ENCODE assay signal across 9 cellular contexts in the genomic region with DNA sequence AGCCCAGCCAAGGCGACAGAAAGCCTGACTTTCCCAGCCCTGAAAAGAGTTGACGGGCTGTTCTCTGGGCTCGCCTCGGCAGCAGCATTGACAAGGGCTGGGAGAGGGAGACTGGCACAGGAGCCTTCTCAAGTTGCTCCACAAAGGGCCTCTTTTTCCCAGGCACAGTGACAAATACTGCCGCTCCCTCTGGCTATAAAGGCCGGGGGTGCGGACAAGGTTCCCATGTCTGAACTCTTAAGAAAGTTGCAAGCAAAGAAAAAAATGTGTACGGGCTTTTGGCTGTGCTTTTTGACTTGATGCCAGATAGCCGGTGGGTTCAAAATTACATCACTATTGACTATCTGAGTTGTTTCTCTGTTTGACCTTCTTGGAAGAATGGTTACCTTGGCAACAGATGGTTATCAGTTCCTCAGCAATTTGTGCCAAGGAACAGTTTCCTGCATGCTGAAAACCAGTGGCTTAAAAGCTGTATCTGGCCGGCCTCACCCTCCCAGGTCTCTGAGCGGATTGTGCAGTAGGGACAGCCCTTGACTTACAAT.
DNase-seq lines count a peak whose midpoint lies in the region; ATAC-seq and TF ChIP-seq lines count a peak whose summit lies in the region.
"Had no signal": no experiment of that assay in that cellular context is flagged by ENCODE, and none has a peak within 500 bp of the region (broad histone marks: within the 10 kb centered on the region; RNA-seq: fewer than 3 reads in every experiment).

No MANE protein-coding gene starts in this region.

- CTCF ChIA-PET in naive thymus-derived CD4-positive, alpha-beta T cell (lab: Charles Lee) = no interaction called here

- peaks cover 17% of the 10 kb centered on the region for H3K27me3 ChIP-seq in foreskin keratinocyte
- peaks cover 0 to 5% of the 10 kb centered on the region in 2 donors for H3K27me3 ChIP-seq in naive thymus-derived CD4-positive, alpha-beta T cell (ENCODE audit: control insufficient read depth in 2 of 2, insufficient read depth in 2 of 2, low read length in 2 of 2)

- intact Hi-C loops in naive thymus-derived CD4-positive, alpha-beta T cell (cut with micrococcal nuclease) = no loop called here

- H3K4me3 ChIP-seq in naive thymus-derived CD4-positive, alpha-beta T cell (ENCODE audit: low read length) = no peak overlapping the region

- H3K4me3 Mint-ChIP-seq in naive thymus-derived CD4-positive, alpha-beta T cell = no peak overlapping the region
- H3K4me3 Mint-ChIP-seq: activated naive CD8-positive, alpha-beta T cell had no signal

- DNase-seq in ELF-1 (ENCODE audit: low read depth, low spot score) (peak; percentile 45), SKM-1 (lab: John Stamatoyannopoulos, UW; ENCODE audit: unreplicated experiment) (peak; percentile 38), foreskin keratinocyte (peak; percentile 84 to 90), pulmonary artery endothelial cell (ENCODE audit: low read depth, low spot score) (peak; percentile 94), NCI-H82 (lab: John Stamatoyannopoulos, UW) (no peak), NCI-H2107 (lab: John Stamatoyannopoulos, UW) (no peak)
- no peak for DNase-seq in naive thymus-derived CD4-positive, alpha-beta T cell

- TF ChIP-seq CTCF in foreskin keratinocyte (conservative IDR thresholded peaks at IDR 0.05) = no peak

- H3K27ac Mint-ChIP-seq in naive thymus-derived CD4-positive, alpha-beta T cell = no peak overlapping the region
- H3K27ac Mint-ChIP-seq: activated naive CD8-positive, alpha-beta T cell had no signal

- H3K36me3 Mint-ChIP-seq in naive thymus-derived CD4-positive, alpha-beta T cell = no peaks in the 10 kb centered on the region
- H3K36me3 Mint-ChIP-seq: activated naive CD8-positive, alpha-beta T cell had no signal

- no peak overlapping the region for H3K27ac ChIP-seq in foreskin keratinocyte
- no peak overlapping the region for H3K27ac ChIP-seq in naive thymus-derived CD4-positive, alpha-beta T cell (ENCODE audit: low read depth, low read length)

- H3K9me3 ChIP-seq in naive thymus-derived CD4-positive, alpha-beta T cell (ENCODE audit: control insufficient read depth in 2 of 3, low read length in 3 of 3) = no peaks in the 10 kb centered on the region

- ATAC-seq in foreskin keratinocyte = peak; percentile 45
- ATAC-seq in naive thymus-derived CD4-positive, alpha-beta T cell = no peak
- no peak for ATAC-seq in HG03097 (IDR thresholded peaks at IDR 0.05; ENCODE audit: low FRiP score, unreplicated experiment)

- H3K36me3 ChIP-seq in naive thymus-derived CD4-positive, alpha-beta T cell (ENCODE audit: control insufficient read depth in 2 of 3, insufficient read depth in 3 of 3, low read length in 3 of 3) = no peaks in the 10 kb centered on the region

- peaks cover 8 to 20% (median 12%) of the 10 kb centered on the region in 5 donors for H3K27me3 Mint-ChIP-seq in naive thymus-derived CD4-positive, alpha-beta T cell

- peaks cover 5% of the 10 kb centered on the region for H3K4me1 ChIP-seq in foreskin keratinocyte
- no peaks in the 10 kb centered on the region for H3K4me1 ChIP-seq in naive thymus-derived CD4-positive, alpha-beta T cell (ENCODE audit: control insufficient read depth in 2 of 2, insufficient read depth in 2 of 2, low read length in 2 of 2)

- H3K4me1 Mint-ChIP-seq in naive thymus-derived CD4-positive, alpha-beta T cell = no peaks in the 10 kb centered on the region

- POLR2A ChIA-PET in naive thymus-derived CD4-positive, alpha-beta T cell (lab: Charles Lee) = interaction anchor here (0.6 kb wide), 1 partner anchor 602 kb away, joined by 3 read pairs; no protein-coding TSS in a partner anchor

- peaks cover 0 to 3% (median 0%) of the 10 kb centered on the region in 11 donors for H3K9me3 Mint-ChIP-seq in naive thymus-derived CD4-positive, alpha-beta T cell

Comparison
In these comparisons a context has a peak if more than half of its experiments do, and no peak if none do; other contexts are left out.
1. DNase-seq: peak in ELF-1 (single experiment), SKM-1 (single experiment), foreskin keratinocyte (2 of 2) and pulmonary artery endothelial cell (single experiment); none in NCI-H82 (single experiment), naive thymus-derived CD4-positive, alpha-beta T cell (0 of 9) and NCI-H2107 (single experiment).